ENCODE assay signal across 9 cellular contexts in the genomic region with DNA sequence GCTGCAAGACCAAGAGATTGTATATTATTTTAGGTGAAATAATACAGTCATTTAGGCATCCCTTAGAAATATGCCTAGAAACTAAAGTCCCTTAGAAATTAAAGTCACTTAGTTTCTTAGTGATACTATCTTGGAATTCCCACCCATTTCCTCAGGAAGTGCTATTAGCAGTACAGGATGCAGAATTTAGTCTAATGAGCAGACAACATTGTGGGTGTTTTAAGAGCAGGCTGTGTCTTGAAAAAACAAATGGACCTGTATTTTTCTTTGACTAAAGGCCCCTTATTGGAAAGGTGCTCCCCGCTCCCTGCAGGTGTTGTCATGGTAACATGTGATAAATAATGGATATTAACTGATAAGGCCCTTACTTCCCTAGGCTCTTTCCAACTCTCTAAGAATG. TPM values are rescaled to one million over a fixed set of nuclear protein-coding genes. Genes with fewer than 3 reads are reported as not detected.
DNase-seq lines count a peak whose midpoint lies in the region; ATAC-seq and TF ChIP-seq lines count a peak whose summit lies in the region.
"Had no signal": no experiment of that assay in that cellular context is flagged by ENCODE, and none has a peak within 500 bp of the region (broad histone marks: within the 10 kb centered on the region; RNA-seq: fewer than 3 reads in every experiment).

No MANE protein-coding gene starts in this region.

- TF ChIP-seq POLR2A in spleen (IDR thresholded peaks at IDR 0.05) = no peak

- H3K79me2 ChIP-seq in Karpas-422 (ENCODE audit: low read length) = no peaks in the 10 kb centered on the region

- peaks cover 25% of the 10 kb centered on the region for H3K4me1 Mint-ChIP-seq in activated CD8-positive, alpha-beta T cell treated with anti-CD3 and anti-CD28 coated beads for 36 hours (ENCODE audit: low read depth)
- H3K4me1 Mint-ChIP-seq in activated CD8-positive, alpha-beta T cell treated with anti-CD3 and anti-CD28 coated beads, Interleukin-2, amount 10 ng/mL, durations not matched to agents 7 days and 5 days (ENCODE audit: low read depth) = peaks cover 13% of the 10 kb centered on the region

- no peaks in the 10 kb centered on the region for H4K20me1 ChIP-seq in Karpas-422 (ENCODE audit: insufficient read depth, low read depth, low read length)

- H3K4me3 Mint-ChIP-seq in activated CD8-positive, alpha-beta T cell treated with anti-CD3 and anti-CD28 coated beads for 36 hours = no peak overlapping the region
- H3K4me3 Mint-ChIP-seq in activated CD8-positive, alpha-beta T cell treated with anti-CD3 and anti-CD28 coated beads, Interleukin-2, amount 10 ng/mL, durations not matched to agents 7 days and 5 days = no peak overlapping the region

- H3K27me3 ChIP-seq in iPS-18a (ENCODE audit: control insufficient read depth, insufficient read depth, low read length) (no peaks in the 10 kb centered on the region), spleen (replicated peaks in 1 of 7) (no peaks in the 10 kb centered on the region), Karpas-422 (ENCODE audit: low read length) (no peaks in the 10 kb centered on the region)
- H3K27me3 ChIP-seq: neutrophil had no signal

- H3K9me2 ChIP-seq in Karpas-422 (replicated peaks; ENCODE audit: insufficient read depth, low read length) = no peaks in the 10 kb centered on the region

- H3K4me2 ChIP-seq in Karpas-422 (ENCODE audit: low read depth, low read length, poor library complexity, severe bottlenecking) = no peak overlapping the region

- intact Hi-C loops in activated CD8-positive, alpha-beta T cell treated with anti-CD3 and anti-CD28 coated beads for 36 hours (cut with micrococcal nuclease) = no loop called here
- intact Hi-C loops in spleen (cut with DNase I; ENCODE audit: low total_unique reads) = no loop called here

- WGBS in spleen, 5 donors = 81 to 91% (median 86%) methylated on average over 1 of the region's 1 CpG

- H3K9ac ChIP-seq in iPS-18a (ENCODE audit: low read length) (peak overlapping the region; percentile 42), Karpas-422 (ENCODE audit: low read length) (no peak overlapping the region)

- H3K27ac Mint-ChIP-seq in activated CD8-positive, alpha-beta T cell treated with anti-CD3 and anti-CD28 coated beads for 36 hours = peak overlapping the region; percentile 63
- no peak overlapping the region for H3K27ac Mint-ChIP-seq in activated CD8-positive, alpha-beta T cell treated with anti-CD3 and anti-CD28 coated beads, Interleukin-2, amount 10 ng/mL, durations not matched to agents 7 days and 5 days

- H3K4me1 ChIP-seq in iPS-18a (ENCODE audit: control insufficient read depth, low read depth, low read length) (peaks cover 27% of the 10 kb centered on the region), spleen (peaks cover 0 to 22% (median 16%) of the 10 kb centered on the region in 6 donors), Karpas-422 (ENCODE audit: low read length) (no peaks in the 10 kb centered on the region)

- no peaks in the 10 kb centered on the region for H3K9me3 Mint-ChIP-seq in activated CD8-positive, alpha-beta T cell treated with anti-CD3 and anti-CD28 coated beads for 36 hours
- H3K9me3 Mint-ChIP-seq in activated CD8-positive, alpha-beta T cell treated with anti-CD3 and anti-CD28 coated beads, Interleukin-2, amount 10 ng/mL, durations not matched to agents 7 days and 5 days (ENCODE audit: insufficient read depth) = no peaks in the 10 kb centered on the region

- no peak overlapping the region for H3K27ac ChIP-seq in iPS-18a (ENCODE audit: low read length)
- H3K27ac ChIP-seq in spleen = peak overlapping the region in 6 of 8 donors; percentile 16 to 55 (median 38)
- no peak overlapping the region for H3K27ac ChIP-seq in Karpas-422 (ENCODE audit: low read length)
- H3K27ac ChIP-seq: neutrophil had no signal

- no peaks in the 10 kb centered on the region for H3K27me3 Mint-ChIP-seq in activated CD8-positive, alpha-beta T cell treated with anti-CD3 and anti-CD28 coated beads for 36 hours
- no peaks in the 10 kb centered on the region for H3K27me3 Mint-ChIP-seq in activated CD8-positive, alpha-beta T cell treated with anti-CD3 and anti-CD28 coated beads, Interleukin-2, amount 10 ng/mL, durations not matched to agents 7 days and 5 days (ENCODE audit: low read depth)

- no peak overlapping the region for H2AFZ ChIP-seq in Karpas-422 (ENCODE audit: low read length)

- DNase-seq in activated CD8-positive, alpha-beta T cell treated with anti-CD3 and anti-CD28 coated beads for 36 hours = no peak
- DNase-seq in activated CD8-positive, alpha-beta T cell treated with anti-CD3 and anti-CD28 coated beads, Interleukin-2, amount 10 ng/mL, durations not matched to agents 7 days and 5 days = no peak
- DNase-seq in spleen (no peak), Karpas-422 (no peak), SKM-1 treated with dmso at 0.1 percent for 144 hours (lab: John Stamatoyannopoulos, UW; ENCODE audit: unreplicated experiment) (no peak), GM20000 (ENCODE audit: low spot score) (no peak)

- no peaks in the 10 kb centered on the region for H3K9me3 ChIP-seq in iPS-18a (ENCODE audit: control insufficient read depth, low read depth, low read length)
- H3K9me3 ChIP-seq in spleen = no peaks in the 10 kb centered on the region
- H3K9me3 ChIP-seq in Karpas-422 (ENCODE audit: low read length) = no peaks in the 10 kb centered on the region
- H3K9me3 ChIP-seq: neutrophil had no signal

- CTCF ChIA-PET in activated CD8-positive, alpha-beta T cell treated with anti-CD3 and anti-CD28 coated beads for 36 hours (lab: Charles Lee) = interaction anchor here (0.5 to 8.0 kb wide), 31 partner anchors 9 to 598 kb away, joined by 3 to 58 read pairs (median 4); a partner anchor contains a TSS
- CTCF ChIA-PET in activated CD8-positive, alpha-beta T cell treated with anti-CD3 and anti-CD28 coated beads, Interleukin-2, amount 10 ng/mL, durations not matched to agents 7 days and 5 days (lab: Charles Lee) = interaction anchor here (0.6 to 4.4 kb wide), 32 partner anchors 9 to 611 kb away, joined by 3 to 38 read pairs (median 4); a partner anchor contains a TSS

- no peaks in the 10 kb centered on the region for H3K36me3 Mint-ChIP-seq in activated CD8-positive, alpha-beta T cell treated with anti-CD3 and anti-CD28 coated beads for 36 hours (ENCODE audit: low read depth)
- no peaks in the 10 kb centered on the region for H3K36me3 Mint-ChIP-seq in activated CD8-positive, alpha-beta T cell treated with anti-CD3 and anti-CD28 coated beads, Interleukin-2, amount 10 ng/mL, durations not matched to agents 7 days and 5 days (ENCODE audit: low read depth)

- H3K4me3 ChIP-seq in iPS-18a (ENCODE audit: low read length) (no peak overlapping the region), spleen (no peak overlapping the region), Karpas-422 (ENCODE audit: low read length) (no peak overlapping the region)

- POLR2A ChIA-PET in activated CD8-positive, alpha-beta T cell treated with anti-CD3 and anti-CD28 coated beads for 36 hours (lab: Charles Lee) = no interaction called here
- POLR2A ChIA-PET in activated CD8-positive, alpha-beta T cell treated with anti-CD3 and anti-CD28 coated beads, Interleukin-2, amount 10 ng/mL, durations not matched to agents 7 days and 5 days (lab: Charles Lee) = interaction anchor here (1.1 kb wide), 1 partner anchor 206 kb away, joined by 4 read pairs; a partner anchor contains a TSS

- no peak for ATAC-seq in activated CD8-positive, alpha-beta T cell treated with anti-CD3 and anti-CD28 coated beads for 36 hours
- ATAC-seq in activated CD8-positive, alpha-beta T cell treated with anti-CD3 and anti-CD28 coated beads, Interleukin-2, amount 10 ng/mL, durations not matched to agents 7 days and 5 days = no peak
- peak; percentile 8; the same call in 1 of the 3 replicates for ATAC-seq in SK-N-SH treated with all-trans-retinoic acid at 6 μM for 48 hours

- no peak for TF ChIP-seq CTCF in activated CD8-positive, alpha-beta T cell treated with anti-CD3 and anti-CD28 coated beads for 36 hours (IDR thresholded peaks at IDR 0.05)
- no peak for TF ChIP-seq CTCF in spleen (IDR thresholded peaks at IDR 0.05 in 8 of 11, conservative IDR thresholded peaks at IDR 0.05 in 3 of 11)
- no peak for TF ChIP-seq CTCF in GM20000 (IDR thresholded peaks at IDR 0.05; ENCODE audit: extremely low read depth, missing control alignments)

- H3K36me3 ChIP-seq in iPS-18a (ENCODE audit: control insufficient read depth, low read depth, low read length) (no peaks in the 10 kb centered on the region), spleen (no peaks in the 10 kb centered on the region), Karpas-422 (ENCODE audit: insufficient read depth, low read length) (no peaks in the 10 kb centered on the region)
- H3K36me3 ChIP-seq: neutrophil had no signal

TF ChIP-seq in SK-N-SH treated with all-trans-retinoic acid at 6 μM for 48 hours, 23 proteins besides CTCF, POLR2A, EP300 and RAD21 (continues in another document):
- TF ChIP-seq ZNF8 (CRISPR knock-in tag; IDR thresholded peaks at IDR 0.05) = no peak
- no peak for TF ChIP-seq CSDC2 (CRISPR knock-in tag; IDR thresholded peaks at IDR 0.05)
- TF ChIP-seq BACH2 (CRISPR knock-in tag; IDR thresholded peaks at IDR 0.05; ENCODE audit: borderline replicate concordance) = no peak
- TF ChIP-seq, protein P1, sequence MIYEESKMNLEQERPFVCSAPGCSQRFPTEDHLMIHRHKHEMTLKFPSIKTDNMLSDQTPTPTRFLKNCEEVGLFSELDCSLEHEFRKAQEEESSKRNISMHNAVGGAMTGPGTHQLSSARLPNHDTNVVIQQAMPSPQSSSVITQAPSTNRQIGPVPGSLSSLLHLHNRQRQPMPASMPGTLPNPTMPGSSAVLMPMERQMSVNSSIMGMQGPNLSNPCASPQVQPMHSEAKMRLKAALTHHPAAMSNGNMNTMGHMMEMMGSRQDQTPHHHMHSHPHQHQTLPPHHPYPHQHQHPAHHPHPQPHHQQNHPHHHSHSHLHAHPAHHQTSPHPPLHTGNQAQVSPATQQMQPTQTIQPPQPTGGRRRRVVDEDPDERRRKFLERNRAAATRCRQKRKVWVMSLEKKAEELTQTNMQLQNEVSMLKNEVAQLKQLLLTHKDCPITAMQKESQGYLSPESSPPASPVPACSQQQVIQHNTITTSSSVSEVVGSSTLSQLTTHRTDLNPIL (CRISPR knock-in tag; IDR thresholded peaks at IDR 0.05; ENCODE audit: low read depth) = no peak
- TF ChIP-seq ARNTL (CRISPR knock-in tag; IDR thresholded peaks at IDR 0.05; ENCODE audit: borderline replicate concordance, low read depth) = no peak

RNA-seq across cellular contexts. Expression of a gene that starts 38.8 kb away (rescaled TPM):
- 100 to 1,000 TPM; 132 TPM for total RNA-seq in activated CD8-positive, alpha-beta T cell treated with anti-CD3 and anti-CD28 coated beads for 36 hours
- 10 to 100 TPM; 52.3 to 55.9 TPM for total RNA-seq in activated CD8-positive, alpha-beta T cell treated with anti-CD3 and anti-CD28 coated beads, Interleukin-2, amount 10 ng/mL, durations not matched to agents 7 days and 5 days
- total RNA-seq in spleen = 10 to 100 TPM; 16.3 to 36.7 (median 25.4) TPM
- 10 to 100 TPM in 1 of 3 donors, 1 to 10 TPM in 2; 5.7 to 10.6 (median 7.3) TPM for polyA plus RNA-seq in spleen
- total RNA-seq in Karpas-422 (2014; rRNA removed; shearing (Covaris generic); ENCODE audit: low replicate concordance) = 23.1 and 29.3 TPM in 2 replicates

Comparison
In these comparisons a context has a peak if more than half of its experiments do, and no peak if none do; other contexts are left out.
1. H3K27ac ChIP-seq: peak in spleen (6 of 8); none in iPS-18a (single experiment) and Karpas-422 (single experiment).